Comparison of ENCODE assay signal across 21 cellular contexts in genomic region chr18:12012697-12013096, GRCh38. TPM values are rescaled to one million over a fixed set of nuclear protein-coding genes. Genes with fewer than 3 reads are reported as not detected.
DNase-seq lines count a peak whose midpoint lies in the region; ATAC-seq and TF ChIP-seq lines count a peak whose summit lies in the region.
"Had no signal": no experiment of that assay in that cellular context is flagged by ENCODE, and none has a peak within 500 bp of the region (broad histone marks: within the 10 kb centered on the region; RNA-seq: fewer than 3 reads in every experiment).

No MANE protein-coding gene starts in this region.

- H3K4me1 Mint-ChIP-seq in activated naive CD8-positive, alpha-beta T cell treated with anti-CD3 and anti-CD28 coated beads for 36 hours, result no peaks in the 10 kb centered on the region
- H3K4me1 Mint-ChIP-seq: CD4-positive, CD25-positive, alpha-beta regulatory T cell; central memory CD8-positive, alpha-beta T cell; naive thymus-derived CD4-positive, alpha-beta T cell; stimulated activated naive B cell treated with anti-CD40 and anti-IgM and Interleukin-4, amounts not matched to agents 10 μg/mL and 1 μg/mL and 100 μg/mL, for 72 hours had no signal

- H3K27ac ChIP-seq in heart right ventricle, result peak overlapping the region; percentile 44 to 83 (median 69)
- no peak overlapping the region for H3K27ac ChIP-seq in right cardiac atrium (ENCODE audit: low read length)
- peak overlapping the region; percentile 82 to 90 (median 86) for H3K27ac ChIP-seq in esophagus squamous epithelium
- H3K27ac ChIP-seq in neutrophil, result peak overlapping the region; percentile 25
- peak overlapping the region; percentile 75 for H3K27ac ChIP-seq in upper lobe of right lung

- H3K27me3 ChIP-seq in heart right ventricle, result no peaks in the 10 kb centered on the region
- no peaks in the 10 kb centered on the region for H3K27me3 ChIP-seq in right cardiac atrium (ENCODE audit: control insufficient read depth, insufficient read depth)
- no peaks in the 10 kb centered on the region for H3K27me3 ChIP-seq in esophagus squamous epithelium
- no peaks in the 10 kb centered on the region for H3K27me3 ChIP-seq in neutrophil
- no peaks in the 10 kb centered on the region for H3K27me3 ChIP-seq in upper lobe of right lung
- H3K27me3 ChIP-seq: sigmoid colon had no signal

- H3K27me3 Mint-ChIP-seq in activated naive CD8-positive, alpha-beta T cell treated with anti-CD3 and anti-CD28 coated beads for 36 hours, result no peaks in the 10 kb centered on the region
- H3K27me3 Mint-ChIP-seq: CD4-positive, CD25-positive, alpha-beta regulatory T cell; central memory CD8-positive, alpha-beta T cell; naive thymus-derived CD4-positive, alpha-beta T cell; stimulated activated naive B cell treated with anti-CD40 and anti-IgM and Interleukin-4, amounts not matched to agents 10 μg/mL and 1 μg/mL and 100 μg/mL, for 72 hours had no signal

- no peak overlapping the region for H3K27ac Mint-ChIP-seq in activated naive CD8-positive, alpha-beta T cell treated with anti-CD3 and anti-CD28 coated beads for 36 hours
- H3K27ac Mint-ChIP-seq: naive thymus-derived CD4-positive, alpha-beta T cell; stimulated activated naive B cell treated with anti-CD40 and anti-IgM and Interleukin-4, amounts not matched to agents 10 μg/mL and 1 μg/mL and 100 μg/mL, for 72 hours had no signal

- H3K9me3 ChIP-seq in heart right ventricle (no peaks in the 10 kb centered on the region), right cardiac atrium (ENCODE audit: control insufficient read depth, low read length) (no peaks in the 10 kb centered on the region), esophagus squamous epithelium (no peaks in the 10 kb centered on the region), neutrophil (no peaks in the 10 kb centered on the region), upper lobe of right lung (no peaks in the 10 kb centered on the region)
- H3K9me3 ChIP-seq: sigmoid colon had no signal

- 51 to 54% methylated on average over 3 of the region's 3 CpGs for WGBS in heart right ventricle, 2 donors
- WGBS in right cardiac atrium, result 57% methylated on average over 3 of the region's 3 CpGs
- 37 to 38% methylated on average over 3 of the region's 3 CpGs for WGBS in esophagus squamous epithelium, 2 donors

- H3K4me1 ChIP-seq in heart right ventricle (peaks cover 0 to 37% (median 18%) of the 10 kb centered on the region in 9 donors), right cardiac atrium (ENCODE audit: control insufficient read depth, insufficient read depth, low read length) (no peaks in the 10 kb centered on the region), esophagus squamous epithelium (peaks cover 32 to 97% (median 84%) of the 10 kb centered on the region in 3 donors), neutrophil (ENCODE audit: control insufficient read depth in 1 of 2, insufficient read depth in 1 of 2, low read depth in 1 of 2, low read length in 1 of 2) (peaks cover 0 to 3% of the 10 kb centered on the region in 2 experiments), upper lobe of right lung (peaks cover 42% of the 10 kb centered on the region)

- no peak for TF ChIP-seq POLR2A in esophagus squamous epithelium (IDR thresholded peaks at IDR 0.05)

- H3K4me3 ChIP-seq in heart right ventricle (no peak overlapping the region), right cardiac atrium (ENCODE audit: low read length) (no peak overlapping the region), esophagus squamous epithelium (no peak overlapping the region), neutrophil (ENCODE audit: low read depth in 1 of 2, low read length in 1 of 2) (no peak overlapping the region), upper lobe of right lung (no peak overlapping the region)
- H3K4me3 ChIP-seq: sigmoid colon had no signal

- ATAC-seq in heart right ventricle (no peak), right cardiac atrium (no peak), upper lobe of right lung (peak; percentile 35), HG02763 (IDR thresholded peaks at IDR 0.05; ENCODE audit: unreplicated experiment) (no peak), GM19463 (IDR thresholded peaks at IDR 0.05; ENCODE audit: unreplicated experiment) (no peak)
- ATAC-seq: naive thymus-derived CD4-positive, alpha-beta T cell; stimulated activated naive B cell treated with anti-CD40 and anti-IgM and Interleukin-4, amounts not matched to agents 10 μg/mL and 1 μg/mL and 100 μg/mL, for 72 hours had no signal

- H3K36me3 Mint-ChIP-seq in activated naive CD8-positive, alpha-beta T cell treated with anti-CD3 and anti-CD28 coated beads for 36 hours, result peaks cover 4% of the 10 kb centered on the region

- intact Hi-C loops in heart right ventricle (cut with DNase I) (no loop called here), right cardiac atrium (cut with DNase I) (no loop called here), esophagus squamous epithelium (cut with DNase I) (no loop called here), upper lobe of right lung (cut with DNase I) (no loop called here)

- H3K36me3 ChIP-seq in heart right ventricle, result peaks cover 0 to 98% (median 0%) of the 10 kb centered on the region in 9 donors
- H3K36me3 ChIP-seq in esophagus squamous epithelium, result peaks cover 0 to 90% (median 23%) of the 10 kb centered on the region in 3 donors
- peaks cover 98% of the 10 kb centered on the region for H3K36me3 ChIP-seq in neutrophil
- H3K36me3 ChIP-seq in upper lobe of right lung, result no peaks in the 10 kb centered on the region

- DNase-seq in heart right ventricle (no peak), right cardiac atrium (no peak), esophagus squamous epithelium (lab: John Stamatoyannopoulos, UW) (no peak), upper lobe of right lung (no peak)
- no peak for DNase-seq in activated naive CD8-positive, alpha-beta T cell treated with anti-CD3 and anti-CD28 coated beads for 36 hours
- DNase-seq: activated CD4-positive, alpha-beta T cell treated with anti-CD3 and anti-CD28 coated beads for 48 hours; activated CD8-positive, alpha-beta memory T cell treated with anti-CD3 and anti-CD28 coated beads for 24 hours; activated effector memory CD4-positive, alpha-beta T cell treated with Interleukin-2 at 50 U/mL for 16 hours; CD4-positive, CD25-positive, alpha-beta regulatory T cell; GOT3; naive thymus-derived CD4-positive, alpha-beta T cell; NCI-H1694; NCI-H524 treated with DMSO at 0.1 percent for 48 hours; sigmoid colon; stimulated activated CD4-positive, alpha-beta T cell treated with anti-CD3 and anti-CD28 coated beads, Interleukin-15, amount 100 ng/mL, for 24 hours; stimulated activated naive B cell treated with anti-CD40 and anti-IgM and Interleukin-4, amounts not matched to agents 10 μg/mL and 1 μg/mL and 100 μg/mL, for 72 hours; T-helper 2 cell had no signal

- H3K9me3 Mint-ChIP-seq in activated naive CD8-positive, alpha-beta T cell treated with anti-CD3 and anti-CD28 coated beads for 36 hours, result no peaks in the 10 kb centered on the region
- H3K9me3 Mint-ChIP-seq: CD4-positive, CD25-positive, alpha-beta regulatory T cell; central memory CD8-positive, alpha-beta T cell; stimulated activated naive B cell treated with anti-CD40 and anti-IgM and Interleukin-4, amounts not matched to agents 10 μg/mL and 1 μg/mL and 100 μg/mL, for 72 hours had no signal

- TF ChIP-seq CTCF in heart right ventricle (IDR thresholded peaks at IDR 0.05), result no peak
- TF ChIP-seq CTCF in esophagus squamous epithelium (IDR thresholded peaks at IDR 0.05), result no peak
- no peak for TF ChIP-seq CTCF in neutrophil (IDR thresholded peaks at IDR 0.05)
- TF ChIP-seq CTCF in upper lobe of right lung (IDR thresholded peaks at IDR 0.05), result no peak

- H3K4me3 Mint-ChIP-seq in activated naive CD8-positive, alpha-beta T cell treated with anti-CD3 and anti-CD28 coated beads for 36 hours, result no peak overlapping the region
- H3K4me3 Mint-ChIP-seq: central memory CD8-positive, alpha-beta T cell; naive thymus-derived CD4-positive, alpha-beta T cell; stimulated activated naive B cell treated with anti-CD40 and anti-IgM and Interleukin-4, amounts not matched to agents 10 μg/mL and 1 μg/mL and 100 μg/mL, for 72 hours had no signal

RNA-seq across cellular contexts. Expression of gene IMPA2, which starts 31.4 kb away (rescaled TPM):
- total RNA-seq in heart right ventricle, result 10 to 100 TPM; 19.8 to 79.6 (median 32.2) TPM
- polyA plus RNA-seq in heart right ventricle, result 10 to 100 TPM; 17.6 to 41.9 TPM
- total RNA-seq in right cardiac atrium, result 10 to 100 TPM; 19.8 to 26.9 (median 23.1) TPM
- polyA plus RNA-seq in right cardiac atrium, result 21.9 TPM
- total RNA-seq in esophagus squamous epithelium, result 100 to 1,000 TPM; 121 to 235 (median 164) TPM
- total RNA-seq in upper lobe of right lung, result 54.6 TPM
- 10 to 100 TPM; 16.0 to 17.2 TPM for total RNA-seq in activated naive CD8-positive, alpha-beta T cell treated with anti-CD3 and anti-CD28 coated beads for 36 hours
